17 cellular contexts compared by ENCODE assay signal in the genomic region with DNA sequence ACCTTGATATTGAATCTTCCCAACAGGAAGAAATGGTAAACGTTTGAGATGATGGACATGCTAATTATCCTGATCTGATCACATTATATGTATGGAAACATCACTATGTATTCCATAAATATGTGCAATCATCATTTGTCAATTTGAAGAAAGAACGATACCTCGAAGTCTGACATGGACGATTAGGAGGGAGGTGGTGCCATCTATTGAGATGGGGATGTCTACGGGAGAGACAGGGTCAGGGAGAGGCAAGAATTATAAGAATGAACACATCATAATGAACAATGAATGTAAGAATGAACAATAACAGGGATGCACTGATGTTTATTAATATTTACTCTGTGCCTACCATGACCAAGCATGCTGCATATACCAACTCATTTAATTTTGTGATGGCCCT.
"Had no signal": no experiment of that assay in that cellular context is flagged by ENCODE, and none has a peak within 500 bp of the region (broad histone marks: within the 10 kb centered on the region; RNA-seq: fewer than 3 reads in every experiment).

No MANE protein-coding gene starts in this region.

- H3K36me3 ChIP-seq: heart right ventricle, tibial nerve, upper lobe of right lung, vagina had no signal

- H3K4me3 ChIP-seq: coronary artery, heart right ventricle, testis, tibial nerve, upper lobe of right lung, vagina had no signal

- ATAC-seq: effector memory CD8-positive, alpha-beta T cell; foreskin keratinocyte; heart right ventricle; left lobe of liver; natural killer cell; right cardiac atrium; stimulated activated effector memory CD8-positive, alpha-beta T cell treated with anti-CD3 and anti-CD28 coated beads, Interleukin-12 subunit alpha, Interleukin-12 subunit beta, amount 100 ng/mL, for 72 hours; upper lobe of right lung had no signal

- H3K4me1 ChIP-seq: foreskin keratinocyte, heart right ventricle, testis, upper lobe of right lung, vagina had no signal

- H3K9me3 ChIP-seq: heart right ventricle, testis, upper lobe of right lung, vagina had no signal

- H3K27me3 ChIP-seq: heart right ventricle, testis, tibial nerve, upper lobe of right lung, vagina had no signal

- H3K27ac ChIP-seq: coronary artery, foreskin keratinocyte, heart right ventricle, testis, upper lobe of right lung, vagina had no signal

- DNase-seq: effector memory CD8-positive, alpha-beta T cell; erythroblast; foreskin keratinocyte; heart right ventricle; islet precursor cell; mammary epithelial cell; natural killer cell; right cardiac atrium; stimulated activated CD4-positive, alpha-beta T cell treated with anti-CD3 and anti-CD28 coated beads, Interleukin-4, amount 100 ng/mL, for 1 hour; stimulated activated CD8-positive, alpha-beta memory T cell treated with anti-CD3 and anti-CD28 coated beads, Interleukin-4, amount 100 ng/mL, for 48 hours; testis; upper lobe of right lung had no signal
